Comparison of ENCODE assay signal across 1 cellular context in genomic region chr6:143451531-143451930, GRCh38.
TF ChIP-seq lines count a peak whose summit lies in the region.

No MANE protein-coding gene starts in this region.

TF ChIP-seq in GM23338, 12 proteins besides CTCF, POLR2A, EP300 and RAD21 (continued from another document):
- TF ChIP-seq REST (IDR thresholded peaks at IDR 0.05; ENCODE audit: unreplicated experiment) (no peak), EZH2 (IDR thresholded peaks at IDR 0.05; ENCODE audit: low read depth, unreplicated experiment) (no peak), ETS1 (IDR thresholded peaks at IDR 0.05) (no peak), STAT1 (IDR thresholded peaks at IDR 0.05; ENCODE audit: unreplicated experiment) (no peak), JUNB (IDR thresholded peaks at IDR 0.05; ENCODE audit: unreplicated experiment) (no peak), CREB1 (CRISPR knock-in tag; IDR thresholded peaks at IDR 0.05; ENCODE audit: low read depth) (no peak), NANOG (IDR thresholded peaks at IDR 0.05; ENCODE audit: borderline replicate concordance) (no peak), ZNF331 (CRISPR knock-in tag; IDR thresholded peaks at IDR 0.05; ENCODE audit: low read depth) (no peak), EZH2phosphoT487 (IDR thresholded peaks at IDR 0.05; ENCODE audit: unreplicated experiment) (no peak), POLR2AphosphoS5 (IDR thresholded peaks at IDR 0.05; ENCODE audit: low read depth) (no peak)
